ENCODE assay signal across 17 cellular contexts in genomic region chr15:20367093-20367492, GRCh38.
A peak's percentile ranks its signal among the peaks of the same experiment; 100 is the strongest.
DNase-seq lines count a peak whose midpoint lies in the region; ATAC-seq and FAIRE-seq lines count a peak whose summit lies in the region.
"Had no signal": no experiment of that assay in that cellular context is flagged by ENCODE, and none has a peak within 500 bp of the region (broad histone marks: within the 10 kb centered on the region; RNA-seq: fewer than 3 reads in every experiment).

No MANE protein-coding gene starts in this region.

- H3K4me1 Mint-ChIP-seq in activated CD4-positive, alpha-beta T cell treated with anti-CD3 and anti-CD28 coated beads, Interleukin-2, amount 10 ng/mL, durations not matched to agents 24 days and 14 days: no peaks in the 10 kb centered on the region
- no peaks in the 10 kb centered on the region for H3K4me1 Mint-ChIP-seq in naive thymus-derived CD8-positive, alpha-beta T cell
- H3K4me1 Mint-ChIP-seq: H9 had no signal

- H3K36me3 Mint-ChIP-seq in activated CD4-positive, alpha-beta T cell treated with anti-CD3 and anti-CD28 coated beads, Interleukin-2, amount 10 ng/mL, durations not matched to agents 24 days and 14 days (ENCODE audit: low read depth): no peaks in the 10 kb centered on the region
- no peaks in the 10 kb centered on the region for H3K36me3 Mint-ChIP-seq in naive thymus-derived CD8-positive, alpha-beta T cell

- POLR2A ChIA-PET in naive thymus-derived CD8-positive, alpha-beta T cell (lab: Charles Lee): no interaction called here

- FAIRE-seq in endometrium (lab: Jason Lieb, UNC): peak; percentile 23
- FAIRE-seq: GM12892, HepG2 had no signal

- H3K27me3 Mint-ChIP-seq in activated CD4-positive, alpha-beta T cell treated with anti-CD3 and anti-CD28 coated beads, Interleukin-2, amount 10 ng/mL, durations not matched to agents 24 days and 14 days: no peaks in the 10 kb centered on the region
- H3K27me3 Mint-ChIP-seq in naive thymus-derived CD8-positive, alpha-beta T cell: no peaks in the 10 kb centered on the region
- H3K27me3 Mint-ChIP-seq: CD4-positive, alpha-beta T cell had no signal

- H3K9me3 Mint-ChIP-seq in activated CD4-positive, alpha-beta T cell treated with anti-CD3 and anti-CD28 coated beads, Interleukin-2, amount 10 ng/mL, durations not matched to agents 24 days and 14 days: no peaks in the 10 kb centered on the region
- no peaks in the 10 kb centered on the region for H3K9me3 Mint-ChIP-seq in naive thymus-derived CD8-positive, alpha-beta T cell
- H3K9me3 Mint-ChIP-seq: CD4-positive, alpha-beta T cell; H9 had no signal

- H3K27ac Mint-ChIP-seq in activated CD4-positive, alpha-beta T cell treated with anti-CD3 and anti-CD28 coated beads, Interleukin-2, amount 10 ng/mL, durations not matched to agents 24 days and 14 days: no peak overlapping the region
- H3K27ac Mint-ChIP-seq in naive thymus-derived CD8-positive, alpha-beta T cell: no peak overlapping the region
- H3K27ac Mint-ChIP-seq: CD4-positive, alpha-beta T cell; H9 had no signal

- peak; percentile 12 for DNase-seq in activated CD4-positive, alpha-beta T cell treated with anti-CD3 and anti-CD28 coated beads, Interleukin-2, amount 10 ng/mL, durations not matched to agents 24 days and 14 days
- no peak for DNase-seq in activated CD4-positive, alpha-beta T cell treated with anti-CD3 and anti-CD28 coated beads for 1 hour
- DNase-seq in pons (ENCODE audit: low spot score): peak; percentile 69
- no peak for DNase-seq in mucosa of gallbladder (ENCODE audit: low spot score)
- DNase-seq in anterior cingulate cortex (lab: John Stamatoyannopoulos, UW): no peak
- DNase-seq in naive thymus-derived CD8-positive, alpha-beta T cell: no peak
- DNase-seq: AML-193; CD4-positive, alpha-beta T cell; DMS153; DMS79; GDM1; GOT3; H9 had no signal

- no peak overlapping the region for H3K4me3 Mint-ChIP-seq in activated CD4-positive, alpha-beta T cell treated with anti-CD3 and anti-CD28 coated beads, Interleukin-2, amount 10 ng/mL, durations not matched to agents 24 days and 14 days
- H3K4me3 Mint-ChIP-seq in naive thymus-derived CD8-positive, alpha-beta T cell: no peak overlapping the region
- H3K4me3 Mint-ChIP-seq: CD4-positive, alpha-beta T cell; H9 had no signal

- intact Hi-C loops in activated CD4-positive, alpha-beta T cell treated with anti-CD3 and anti-CD28 coated beads, Interleukin-2, amount 10 ng/mL, durations not matched to agents 24 days and 14 days (cut with micrococcal nuclease): no loop called here

- no peak for ATAC-seq in naive thymus-derived CD8-positive, alpha-beta T cell
- ATAC-seq: A549, HepG2 had no signal

Comparison
In these comparisons a context has a peak if more than half of its experiments do, and no peak if none do; other contexts are left out.
1. DNase-seq: peak in activated CD4-positive, alpha-beta T cell treated with anti-CD3 and anti-CD28 coated beads, Interleukin-2, amount 10 ng/mL, durations not matched to agents 24 days and 14 days (single experiment) and pons (single experiment); none in activated CD4-positive, alpha-beta T cell treated with anti-CD3 and anti-CD28 coated beads for 1 hour (single experiment), mucosa of gallbladder (single experiment), anterior cingulate cortex (0 of 58) and naive thymus-derived CD8-positive, alpha-beta T cell (0 of 10).